9 cellular contexts compared by ENCODE assay signal in the genomic region with DNA sequence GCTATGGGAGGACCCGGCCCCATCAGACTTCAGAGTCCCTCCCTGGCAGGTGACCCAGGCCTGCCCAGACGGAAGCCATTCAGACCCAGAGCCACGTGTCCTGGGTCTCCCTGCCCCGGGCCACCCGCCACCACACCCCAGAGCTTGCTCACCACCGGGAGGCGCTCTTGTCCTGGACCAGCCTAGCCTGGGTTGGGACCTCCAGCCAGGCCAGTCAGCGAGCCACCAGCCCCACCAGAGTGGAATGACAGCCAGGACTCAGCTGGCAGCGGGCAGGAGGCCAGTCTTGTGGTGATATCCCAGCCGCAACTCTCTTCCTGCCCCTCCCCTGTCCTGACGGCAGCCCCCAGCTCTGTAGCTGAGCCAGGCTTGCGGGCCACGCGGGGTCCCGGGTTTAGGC. TPM values are rescaled to one million over a fixed set of nuclear protein-coding genes. Genes with fewer than 3 reads are reported as not detected.
DNase-seq lines count a peak whose midpoint lies in the region; ATAC-seq and TF ChIP-seq lines count a peak whose summit lies in the region.
"Had no signal": no experiment of that assay in that cellular context is flagged by ENCODE, and none has a peak within 500 bp of the region (broad histone marks: within the 10 kb centered on the region; RNA-seq: fewer than 3 reads in every experiment).

No MANE protein-coding gene starts in this region.

- H3K36me3 ChIP-seq in BJ (ENCODE audit: control insufficient read depth, insufficient read depth, low read length) = no peaks in the 10 kb centered on the region
- H3K36me3 ChIP-seq in lower lobe of right lung = no peaks in the 10 kb centered on the region
- H3K36me3 ChIP-seq: gastrocnemius medialis had no signal

- POLR2A ChIA-PET in BJ (lab: Charles Lee) = no interaction called here

- no peaks in the 10 kb centered on the region for H3K9me3 ChIP-seq in lower lobe of right lung
- H3K9me3 ChIP-seq: gastrocnemius medialis had no signal

- CTCF ChIA-PET in BJ (lab: Yijun Ruan, JAX) = interaction anchor here (1.4 to 2.5 kb wide), 3 partner anchors 28 to 60 kb away, joined by 4 to 11 read pairs (median 11); no protein-coding TSS in a partner anchor

- intact Hi-C loops in lower lobe of right lung (cut with DNase I) = no loop called here

- TF ChIP-seq CTCF in BJ (IDR thresholded peaks at IDR 0.05; ENCODE audit: insufficient read depth, low read depth, low read length) = 0 out of 2 replicates have a peak, but pooled peaks have one; percentile 13
- TF ChIP-seq CTCF in lower lobe of right lung (IDR thresholded peaks at IDR 0.05) = peak; percentile 49

- H3K4me1 ChIP-seq in lower lobe of right lung = peaks cover 43% of the 10 kb centered on the region

- no peak for ATAC-seq in lower lobe of right lung
- no peak for ATAC-seq in GM21528 (IDR thresholded peaks at IDR 0.05; ENCODE audit: low FRiP score, unreplicated experiment)
- ATAC-seq: gastrocnemius medialis had no signal

- H3K27me3 ChIP-seq in BJ (ENCODE audit: control insufficient read depth, insufficient read depth, low read length) = no peaks in the 10 kb centered on the region
- no peaks in the 10 kb centered on the region for H3K27me3 ChIP-seq in lower lobe of right lung (ENCODE audit: low read depth)

- no peak overlapping the region for H3K4me3 ChIP-seq in BJ (ENCODE audit: low read depth, low read length)
- H3K4me3 ChIP-seq in lower lobe of right lung = peak overlapping the region; percentile 28
- H3K4me3 ChIP-seq: gastrocnemius medialis had no signal

- H3K27ac ChIP-seq in angular gyrus (ENCODE audit: low read depth, low read length) = peak overlapping the region; percentile 99
- peak overlapping the region; percentile 66 for H3K27ac ChIP-seq in lower lobe of right lung
- H3K27ac ChIP-seq: gastrocnemius medialis had no signal

- DNase-seq in BJ (ENCODE audit: low read depth) (no peak), HUDEP-2 (lab: John Stamatoyannopoulos, UW; ENCODE audit: unreplicated experiment in 76 of 76) (peak in 70 of 76 experiments; percentile 32 to 87 (median 70)), lower lobe of right lung (peak; percentile 66), NK-92 (lab: John Stamatoyannopoulos, UW; ENCODE audit: unreplicated experiment) (no peak), NCI-H2171 treated with DMSO at 0.1 percent for 48 hours (lab: John Stamatoyannopoulos, UW) (no peak), NCI-H345 (lab: John Stamatoyannopoulos, UW) (no peak)
- DNase-seq: gastrocnemius medialis had no signal

RNA-seq across cellular contexts. Expression of a gene that starts 1.7 kb away (rescaled TPM):
- 0.31 and 0.58 TPM in 2 replicates for polyA plus RNA-seq in BJ (2011; rRNA removed)
- 0.47 TPM in 1 of 2 replicates, not detected in the other for polyA minus RNA-seq in BJ (2011; rRNA and poly(A)+ RNA removed)
- 225 TPM for total RNA-seq in lower lobe of right lung

RNA-seq across cellular contexts. Expression of a gene that starts 7.2 kb away (rescaled TPM):
- polyA plus RNA-seq in BJ (2011; rRNA removed) = 0.01 and 0.06 TPM in 2 replicates
- polyA minus RNA-seq in BJ (2011; rRNA and poly(A)+ RNA removed) = not detected in 2 replicates
- 1.9 TPM for total RNA-seq in lower lobe of right lung

RNA-seq across cellular contexts. Expression of a gene that starts 16.6 kb away (rescaled TPM):
- polyA plus RNA-seq in BJ (2011; rRNA removed) = 10.3 and 11.8 TPM in 2 replicates
- 2.1 and 4.2 TPM in 2 replicates for polyA minus RNA-seq in BJ (2011; rRNA and poly(A)+ RNA removed)
- total RNA-seq in lower lobe of right lung = 45.1 TPM

RNA-seq across cellular contexts. Expression of a gene that starts 20.7 kb away (rescaled TPM):
- polyA plus RNA-seq in BJ (2011; rRNA removed) = 3.9 and 4.0 TPM in 2 replicates
- 0.47 and 0.51 TPM in 2 replicates for polyA minus RNA-seq in BJ (2011; rRNA and poly(A)+ RNA removed)
- total RNA-seq in lower lobe of right lung = 49.3 TPM

RNA-seq across cellular contexts. Expression of a gene that starts 23.6 kb away (rescaled TPM):
- polyA plus RNA-seq in BJ (2011; rRNA removed) = 0.36 and 0.40 TPM in 2 replicates
- polyA minus RNA-seq in BJ (2011; rRNA and poly(A)+ RNA removed) = not detected in 2 replicates
- 1.9 TPM for total RNA-seq in lower lobe of right lung
- total RNA-seq: gastrocnemius medialis had no signal

Comparison
In these comparisons a context has a peak if more than half of its experiments do, and no peak if none do; other contexts are left out.
1. DNase-seq: peak in HUDEP-2 (70 of 76) and lower lobe of right lung (single experiment); none in BJ (single experiment), NK-92 (single experiment), NCI-H2171 treated with DMSO at 0.1 percent for 48 hours (single experiment) and NCI-H345 (single experiment).